Comparison of ENCODE assay signal across 9 cellular contexts in the genomic region with DNA sequence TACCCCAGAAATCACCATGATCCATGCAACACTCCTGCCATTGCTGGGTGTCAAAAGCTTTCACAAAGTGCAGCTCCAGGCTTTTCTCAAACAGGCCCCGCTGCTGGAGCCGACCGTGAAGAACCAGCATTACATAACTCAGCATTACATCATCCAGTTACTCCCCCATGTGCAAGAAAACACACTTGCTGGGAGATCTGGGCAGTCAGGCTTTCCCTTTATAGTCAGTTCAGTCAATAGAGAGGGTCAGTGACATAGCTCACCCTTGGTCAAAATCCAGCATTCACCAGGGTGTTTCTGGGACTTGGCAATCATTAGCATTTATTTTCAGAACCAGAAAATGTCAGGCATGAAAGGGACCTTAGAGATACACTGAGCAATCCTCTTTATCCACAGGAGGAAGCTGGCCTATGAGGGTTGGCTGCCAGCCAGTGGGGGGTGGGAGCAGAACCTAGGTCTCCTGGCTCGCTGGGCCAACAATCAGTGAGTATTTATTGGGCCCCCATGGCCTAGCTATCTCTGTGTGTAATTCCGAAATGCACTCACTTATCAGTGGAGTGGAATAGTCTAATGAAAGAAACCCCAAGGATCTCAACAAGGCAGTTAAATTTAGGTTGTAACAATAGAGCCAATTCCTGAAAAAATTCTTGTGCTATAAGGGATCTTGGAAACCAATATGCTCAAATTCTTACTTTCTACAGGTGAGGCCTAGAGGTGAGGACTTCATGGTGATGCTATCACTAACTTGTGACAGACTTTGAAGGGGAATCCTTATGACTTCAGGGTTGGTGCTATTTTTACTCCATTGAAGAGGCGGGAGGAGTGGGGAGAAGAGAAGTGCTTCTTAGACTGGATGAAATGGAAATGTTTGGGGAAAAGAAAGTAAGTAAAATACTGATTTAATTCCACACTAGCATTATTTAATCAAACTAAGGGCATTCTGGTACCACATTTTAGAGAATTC. TPM values are rescaled to one million over a fixed set of nuclear protein-coding genes. Genes with fewer than 3 reads are reported as not detected.
DNase-seq lines count a peak whose midpoint lies in the region; ATAC-seq and TF ChIP-seq lines count a peak whose summit lies in the region.
"Had no signal": no experiment of that assay in that cellular context is flagged by ENCODE, and none has a peak within 500 bp of the region (broad histone marks: within the 10 kb centered on the region; RNA-seq: fewer than 3 reads in every experiment).

No MANE protein-coding gene starts in this region.

- H3K4me1 ChIP-seq in SJSA1 (replicated peaks) (peaks cover 34% of the 10 kb centered on the region), osteoblast (ENCODE audit: insufficient read depth, low read length) (peaks cover 35% of the 10 kb centered on the region), prostate gland (replicated peaks) (no peaks in the 10 kb centered on the region)

- H3K4me2 ChIP-seq in osteoblast (ENCODE audit: insufficient read depth, low read length): peak overlapping the region; percentile 19

- DNase-seq in GM03348 (ENCODE audit: low spot score) (peak; percentile 72), SJSA1 (ENCODE audit: low read depth in 1 of 2, low spot score in 2 of 2) (peak in 1 of 2 experiments; percentile 38), fibroblast of peridontal ligament (ENCODE audit: extremely low read depth) (peak; percentile 83), osteoblast (ENCODE audit: insufficient read length, low spot score, missing footprints) (no peak), prostate gland (ENCODE audit: low spot score) (no peak)
- DNase-seq in natural killer cell treated with Interleukin-12 subunit alpha and Interleukin-12 subunit beta and Interleukin-15 and Interleukin-18, amount 100 ng/mL, for 72 hours (ENCODE audit: low spot score): no peak
- DNase-seq in activated CD4-positive, alpha-beta memory T cell treated with anti-CD3 and anti-CD28 coated beads, Interleukin-2, amount 10 ng/mL, durations not matched to agents 7 days and 5 days: no peak
- DNase-seq in stimulated activated naive CD4-positive, alpha-beta T cell (lab: John Stamatoyannopoulos, UW): no peak

- no peak for TF ChIP-seq POLR2A in prostate gland (IDR thresholded peaks at IDR 0.05)

- no peak overlapping the region for H3K27ac Mint-ChIP-seq in natural killer cell treated with Interleukin-12 subunit alpha and Interleukin-12 subunit beta and Interleukin-15 and Interleukin-18, amount 100 ng/mL, for 72 hours
- no peak overlapping the region for H3K27ac Mint-ChIP-seq in activated CD4-positive, alpha-beta memory T cell treated with anti-CD3 and anti-CD28 coated beads, Interleukin-2, amount 10 ng/mL, durations not matched to agents 7 days and 5 days

- TF ChIP-seq CTCF in osteoblast (IDR thresholded peaks at IDR 0.05; ENCODE audit: extremely low read depth, low read depth, low read length): no peak
- no peak for TF ChIP-seq CTCF in prostate gland (IDR thresholded peaks at IDR 0.05)

- ATAC-seq in natural killer cell treated with Interleukin-12 subunit alpha and Interleukin-12 subunit beta and Interleukin-15 and Interleukin-18, amount 100 ng/mL, for 72 hours: no peak

- no peaks in the 10 kb centered on the region for H3K79me2 ChIP-seq in osteoblast (ENCODE audit: insufficient read depth, low read length)

- intact Hi-C loops in prostate gland (cut with DNase I): loop anchor here (2.0 kb wide), 1 partner anchor 55 kb away; a partner anchor contains a TSS

- POLR2A ChIA-PET in activated CD4-positive, alpha-beta memory T cell treated with anti-CD3 and anti-CD28 coated beads, Interleukin-2, amount 10 ng/mL, durations not matched to agents 7 days and 5 days (lab: Charles Lee): no interaction called here

- H2AFZ ChIP-seq in osteoblast (ENCODE audit: low read length): no peak overlapping the region

- WGBS in prostate gland: 55% methylated on average over 6 of the region's 6 CpGs

- CTCF ChIA-PET in activated CD4-positive, alpha-beta memory T cell treated with anti-CD3 and anti-CD28 coated beads, Interleukin-2, amount 10 ng/mL, durations not matched to agents 7 days and 5 days (lab: Charles Lee): interaction anchor here (0.6 to 1.7 kb wide), 3 partner anchors 62 to 209 kb away, joined by 3 to 10 read pairs (median 4); no protein-coding TSS in a partner anchor

- peak overlapping the region; percentile 20; the same call in 1 of the 2 replicates for H3K27ac ChIP-seq in SJSA1
- peak overlapping the region; percentile 12 for H3K27ac ChIP-seq in osteoblast (ENCODE audit: low read depth, low read length)
- no peak overlapping the region for H3K27ac ChIP-seq in prostate gland

- 0 out of 2 replicates have a peak, but pooled peaks cover 3% of the 10 kb centered on the region for H3K9me3 ChIP-seq in SJSA1 (replicated peaks)
- no peaks in the 10 kb centered on the region for H3K9me3 ChIP-seq in osteoblast (ENCODE audit: low read depth, low read length)
- no peaks in the 10 kb centered on the region for H3K9me3 ChIP-seq in prostate gland
- H3K9me3 ChIP-seq: HAP-1 had no signal

- H3K27me3 Mint-ChIP-seq in natural killer cell treated with Interleukin-12 subunit alpha and Interleukin-12 subunit beta and Interleukin-15 and Interleukin-18, amount 100 ng/mL, for 72 hours: no peaks in the 10 kb centered on the region
- H3K27me3 Mint-ChIP-seq in activated CD4-positive, alpha-beta memory T cell treated with anti-CD3 and anti-CD28 coated beads, Interleukin-2, amount 10 ng/mL, durations not matched to agents 7 days and 5 days: no peaks in the 10 kb centered on the region

- no peaks in the 10 kb centered on the region for H4K20me1 ChIP-seq in osteoblast (ENCODE audit: insufficient read depth, low read length)

- no peaks in the 10 kb centered on the region for H3K4me1 Mint-ChIP-seq in natural killer cell treated with Interleukin-12 subunit alpha and Interleukin-12 subunit beta and Interleukin-15 and Interleukin-18, amount 100 ng/mL, for 72 hours (ENCODE audit: low read depth in 2 of 2)
- no peaks in the 10 kb centered on the region for H3K4me1 Mint-ChIP-seq in activated CD4-positive, alpha-beta memory T cell treated with anti-CD3 and anti-CD28 coated beads, Interleukin-2, amount 10 ng/mL, durations not matched to agents 7 days and 5 days

- H3K27me3 ChIP-seq in SJSA1 (replicated peaks): no peaks in the 10 kb centered on the region
- no peaks in the 10 kb centered on the region for H3K27me3 ChIP-seq in osteoblast (ENCODE audit: insufficient read depth, low read length)
- no peaks in the 10 kb centered on the region for H3K27me3 ChIP-seq in prostate gland (replicated peaks; ENCODE audit: insufficient read depth)

- no peaks in the 10 kb centered on the region for H3K9me3 Mint-ChIP-seq in natural killer cell treated with Interleukin-12 subunit alpha and Interleukin-12 subunit beta and Interleukin-15 and Interleukin-18, amount 100 ng/mL, for 72 hours
- H3K9me3 Mint-ChIP-seq in activated CD4-positive, alpha-beta memory T cell treated with anti-CD3 and anti-CD28 coated beads, Interleukin-2, amount 10 ng/mL, durations not matched to agents 7 days and 5 days: no peaks in the 10 kb centered on the region

- no peak overlapping the region for H3K4me3 ChIP-seq in SJSA1
- no peak overlapping the region for H3K4me3 ChIP-seq in osteoblast (ENCODE audit: insufficient read depth, low read length)
- H3K4me3 ChIP-seq in prostate gland: no peak overlapping the region
- H3K4me3 ChIP-seq: HAP-1 had no signal

- no peaks in the 10 kb centered on the region for H3K36me3 Mint-ChIP-seq in natural killer cell treated with Interleukin-12 subunit alpha and Interleukin-12 subunit beta and Interleukin-15 and Interleukin-18, amount 100 ng/mL, for 72 hours
- H3K36me3 Mint-ChIP-seq in activated CD4-positive, alpha-beta memory T cell treated with anti-CD3 and anti-CD28 coated beads, Interleukin-2, amount 10 ng/mL, durations not matched to agents 7 days and 5 days (ENCODE audit: low read depth): no peaks in the 10 kb centered on the region

- H3K4me3 Mint-ChIP-seq in natural killer cell treated with Interleukin-12 subunit alpha and Interleukin-12 subunit beta and Interleukin-15 and Interleukin-18, amount 100 ng/mL, for 72 hours: no peak overlapping the region
- no peak overlapping the region for H3K4me3 Mint-ChIP-seq in activated CD4-positive, alpha-beta memory T cell treated with anti-CD3 and anti-CD28 coated beads, Interleukin-2, amount 10 ng/mL, durations not matched to agents 7 days and 5 days

- H3K36me3 ChIP-seq in SJSA1 (no peaks in the 10 kb centered on the region; the same call in 1 of the 2 replicates), osteoblast (ENCODE audit: insufficient read depth, low read length) (no peaks in the 10 kb centered on the region), prostate gland (no peaks in the 10 kb centered on the region)

RNA-seq across cellular contexts. Expression of a gene that starts 54.6 kb away (rescaled TPM):
- 21.2 and 23.0 TPM in 2 replicates for total RNA-seq in SJSA1 (2014; rRNA removed; shearing (Covaris generic))
- total RNA-seq in osteoblast: 7.4 and 16.6 TPM in 2 replicates
- total RNA-seq in natural killer cell treated with Interleukin-12 subunit alpha and Interleukin-12 subunit beta and Interleukin-15 and Interleukin-18, amount 100 ng/mL, for 72 hours: 10 to 100 TPM; 27.7 to 43.0 TPM
- total RNA-seq in prostate gland: 10 to 100 TPM; 21.4 to 23.7 TPM
- 10 to 100 TPM; 21.2 to 22.7 TPM for total RNA-seq in activated CD4-positive, alpha-beta memory T cell treated with anti-CD3 and anti-CD28 coated beads, Interleukin-2, amount 10 ng/mL, durations not matched to agents 7 days and 5 days

RNA-seq across cellular contexts. Expression of a gene that starts 55.2 kb away (rescaled TPM):
- 6.8 and 13.3 TPM in 2 replicates for total RNA-seq in SJSA1 (2014; rRNA removed; shearing (Covaris generic))
- total RNA-seq in osteoblast (25.9 and 29.7 TPM in 2 replicates), prostate gland (10 to 100 TPM; 11.6 to 19.5 TPM)
- 10 to 100 TPM; 20.4 to 41.7 TPM for total RNA-seq in natural killer cell treated with Interleukin-12 subunit alpha and Interleukin-12 subunit beta and Interleukin-15 and Interleukin-18, amount 100 ng/mL, for 72 hours
- 10 to 100 TPM; 17.6 to 18.7 TPM for total RNA-seq in activated CD4-positive, alpha-beta memory T cell treated with anti-CD3 and anti-CD28 coated beads, Interleukin-2, amount 10 ng/mL, durations not matched to agents 7 days and 5 days

Comparison
In these comparisons a context has a peak if more than half of its experiments do, and no peak if none do; other contexts are left out.
1. DNase-seq: peak in GM03348 (single experiment) and fibroblast of peridontal ligament (single experiment); none in osteoblast (single experiment), natural killer cell treated with Interleukin-12 subunit alpha and Interleukin-12 subunit beta and Interleukin-15 and Interleukin-18, amount 100 ng/mL, for 72 hours (single experiment), prostate gland (single experiment), activated CD4-positive, alpha-beta memory T cell treated with anti-CD3 and anti-CD28 coated beads, Interleukin-2, amount 10 ng/mL, durations not matched to agents 7 days and 5 days (single experiment) and stimulated activated naive CD4-positive, alpha-beta T cell (0 of 6).
2. H3K27ac ChIP-seq: peak in SJSA1 (single experiment) and osteoblast (single experiment); none in prostate gland (0 of 2).